ENCODE assay signal across 26 cellular contexts in genomic region chr4:9989918-9990635, GRCh38. TPM values are rescaled to one million over a fixed set of nuclear protein-coding genes. Genes with fewer than 3 reads are reported as not detected.
A peak's percentile ranks its signal among the peaks of the same experiment; 100 is the strongest.
DNase-seq lines count a peak whose midpoint lies in the region; ATAC-seq and TF ChIP-seq lines count a peak whose summit lies in the region.
"Had no signal": no experiment of that assay in that cellular context is flagged by ENCODE, and none has a peak within 500 bp of the region (broad histone marks: within the 10 kb centered on the region; RNA-seq: fewer than 3 reads in every experiment).

No MANE protein-coding gene starts in this region.

- WGBS in endodermal cell (ENCODE audit: insufficient coverage in 1 of 2, insufficient read length in 1 of 2), 2 experiments = 93 to 98% methylated on average over 5 to 10 of the region's 10 CpGs
- WGBS in right lobe of liver (ENCODE audit: insufficient coverage, low coverage, low lambda C conversion rate, missing lambda C conversion rate) = 77% methylated on average over 10 of the region's 10 CpGs

- intact Hi-C loops in right lobe of liver (cut with DNase I) = no loop called here

- H3K9me3 ChIP-seq in endodermal cell (ENCODE audit: control insufficient read depth, low read length) (no peaks in the 10 kb centered on the region), right lobe of liver (no peaks in the 10 kb centered on the region)

- no peak overlapping the region for H3K27ac Mint-ChIP-seq in endodermal cell
- no peak overlapping the region for H3K27ac Mint-ChIP-seq in activated naive CD8-positive, alpha-beta T cell treated with anti-CD3 and anti-CD28 coated beads, Interleukin-2, amount 50 U/mL, for 24 hours
- H3K27ac Mint-ChIP-seq in T-helper 2 cell treated with Interferon-gamma antibody and Interleukin-4, amounts not matched to agents 5 μg/mL and 100 μg/mL, for 36 hours = no peak overlapping the region
- H3K27ac Mint-ChIP-seq: activated CD4-positive, alpha-beta T cell treated with anti-CD3 and anti-CD28 coated beads, Interleukin-2, amount 10 ng/mL, durations not matched to agents 24 days and 14 days; CD8-positive, alpha-beta memory T cell; progenitor cell of endocrine pancreas had no signal

- no peaks in the 10 kb centered on the region for H3K36me3 Mint-ChIP-seq in endodermal cell (ENCODE audit: low read depth)
- peaks cover 2% of the 10 kb centered on the region for H3K36me3 Mint-ChIP-seq in activated naive CD8-positive, alpha-beta T cell treated with anti-CD3 and anti-CD28 coated beads, Interleukin-2, amount 50 U/mL, for 24 hours (ENCODE audit: low read depth)
- peaks cover 4% of the 10 kb centered on the region for H3K36me3 Mint-ChIP-seq in T-helper 2 cell treated with Interferon-gamma antibody and Interleukin-4, amounts not matched to agents 5 μg/mL and 100 μg/mL, for 36 hours (ENCODE audit: low read depth)

- peak; percentile 34 for DNase-seq in SIG-M5 treated with dmso at 0.1 percent for 504 hours (lab: John Stamatoyannopoulos, UW; ENCODE audit: unreplicated experiment)
- DNase-seq in SIG-M5 (lab: John Stamatoyannopoulos, UW) = no peak
- DNase-seq in endodermal cell = peak; percentile 20
- no peak for DNase-seq in right lobe of liver
- DNase-seq in T-helper 1 cell = no peak
- no peak for DNase-seq in activated CD4-positive, alpha-beta T cell treated with anti-CD3 and anti-CD28 coated beads for 48 hours
- DNase-seq in activated naive CD8-positive, alpha-beta T cell treated with anti-CD3 and anti-CD28 coated beads, Interleukin-2, amount 50 U/mL, for 24 hours = no peak
- DNase-seq in T-helper 2 cell treated with Interferon-gamma antibody and Interleukin-4, amounts not matched to agents 5 μg/mL and 100 μg/mL, for 36 hours (ENCODE audit: low spot score) = no peak
- DNase-seq: activated CD4-positive, alpha-beta T cell treated with anti-CD3 and anti-CD28 coated beads, Interleukin-2, amount 10 ng/mL, durations not matched to agents 24 days and 14 days; activated gamma-delta T cell; activated T-cell treated with anti-CD3 and anti-CD28 coated beads, Interleukin-2, amount 50 U/mL, for 1 hour; AML-193; CD8-positive, alpha-beta memory T cell; Karpas-422; mesendoderm; NCI-H1092; NCI-H1694 treated with DMSO at 0.1 percent for 48 hours; stimulated activated CD4-positive, alpha-beta T cell treated with anti-CD3 and anti-CD28 coated beads, Interleukin-15, amount 100 ng/mL, for 24 hours; stimulated activated naive CD4-positive, alpha-beta T cell treated with Interleukin-2 at 50 U/mL for 16 hours; T-helper 9 cell; WERI-Rb-1 had no signal

- H3K4me1 ChIP-seq in endodermal cell (ENCODE audit: control insufficient read depth, insufficient read depth, low read length) = no peaks in the 10 kb centered on the region
- H3K4me1 ChIP-seq in right lobe of liver = no peaks in the 10 kb centered on the region

- H3K27me3 Mint-ChIP-seq in endodermal cell (ENCODE audit: insufficient read depth) = peaks cover 15% of the 10 kb centered on the region
- no peaks in the 10 kb centered on the region for H3K27me3 Mint-ChIP-seq in activated naive CD8-positive, alpha-beta T cell treated with anti-CD3 and anti-CD28 coated beads, Interleukin-2, amount 50 U/mL, for 24 hours
- no peaks in the 10 kb centered on the region for H3K27me3 Mint-ChIP-seq in T-helper 2 cell treated with Interferon-gamma antibody and Interleukin-4, amounts not matched to agents 5 μg/mL and 100 μg/mL, for 36 hours (ENCODE audit: low read depth)
- H3K27me3 Mint-ChIP-seq: activated CD4-positive, alpha-beta T cell treated with anti-CD3 and anti-CD28 coated beads, Interleukin-2, amount 10 ng/mL, durations not matched to agents 24 days and 14 days; CD8-positive, alpha-beta memory T cell; central memory CD8-positive, alpha-beta T cell; dendritic cell treated with granulocyte-macrophage colony-stimulating factor and Interleukin-4, amounts not matched to agents 40 ng/mL and 50 ng/mL, for 4 days; progenitor cell of endocrine pancreas had no signal

- TF ChIP-seq POLR2A in right lobe of liver (IDR thresholded peaks at IDR 0.05) = no peak

- H3K9ac ChIP-seq in endodermal cell (ENCODE audit: extremely low read depth, low read length, poor library complexity, severe bottlenecking) = no peak overlapping the region

- H3K4me3 Mint-ChIP-seq in endodermal cell = no peak overlapping the region
- H3K4me3 Mint-ChIP-seq in activated naive CD8-positive, alpha-beta T cell treated with anti-CD3 and anti-CD28 coated beads, Interleukin-2, amount 50 U/mL, for 24 hours = no peak overlapping the region
- no peak overlapping the region for H3K4me3 Mint-ChIP-seq in T-helper 2 cell treated with Interferon-gamma antibody and Interleukin-4, amounts not matched to agents 5 μg/mL and 100 μg/mL, for 36 hours
- H3K4me3 Mint-ChIP-seq: activated CD4-positive, alpha-beta T cell treated with anti-CD3 and anti-CD28 coated beads, Interleukin-2, amount 10 ng/mL, durations not matched to agents 24 days and 14 days; CD8-positive, alpha-beta memory T cell; central memory CD8-positive, alpha-beta T cell; dendritic cell treated with granulocyte-macrophage colony-stimulating factor and Interleukin-4, amounts not matched to agents 40 ng/mL and 50 ng/mL, for 4 days had no signal

- TF ChIP-seq CTCF in endodermal cell (conservative IDR thresholded peaks at IDR 0.05) (no peak), right lobe of liver (IDR thresholded peaks at IDR 0.05) (no peak)

- no peak overlapping the region for H3K27ac ChIP-seq in endodermal cell (ENCODE audit: low read depth, low read length)
- H3K27ac ChIP-seq in right lobe of liver = no peak overlapping the region
- H3K27ac ChIP-seq: hepatocyte, HL-60, WERI-Rb-1 had no signal

- peak; percentile 31 to 48 (median 37) for ATAC-seq in right lobe of liver
- no peak for ATAC-seq in activated naive CD8-positive, alpha-beta T cell treated with anti-CD3 and anti-CD28 coated beads, Interleukin-2, amount 50 U/mL, for 24 hours

- no peak overlapping the region for H3K4me3 ChIP-seq in endodermal cell (ENCODE audit: low read length)
- H3K4me3 ChIP-seq in right lobe of liver = no peak overlapping the region
- H3K4me3 ChIP-seq: hepatocyte had no signal

- H3K36me3 ChIP-seq in endodermal cell (ENCODE audit: control insufficient read depth, insufficient read depth, low read length) = no peaks in the 10 kb centered on the region
- H3K36me3 ChIP-seq in right lobe of liver = peaks cover 0 to 8% (median 0%) of the 10 kb centered on the region in 4 donors
- H3K36me3 ChIP-seq: WERI-Rb-1 had no signal

- H3K27me3 ChIP-seq in endodermal cell (ENCODE audit: control insufficient read depth, insufficient read depth, low read length, poor library complexity, severe bottlenecking) (peaks cover 26% of the 10 kb centered on the region), right lobe of liver (no peaks in the 10 kb centered on the region)
- H3K27me3 ChIP-seq: hepatocyte had no signal

- H3K4me1 Mint-ChIP-seq in endodermal cell = no peaks in the 10 kb centered on the region
- H3K4me1 Mint-ChIP-seq in activated naive CD8-positive, alpha-beta T cell treated with anti-CD3 and anti-CD28 coated beads, Interleukin-2, amount 50 U/mL, for 24 hours = peaks cover 14% of the 10 kb centered on the region
- peaks cover 14% of the 10 kb centered on the region for H3K4me1 Mint-ChIP-seq in T-helper 2 cell treated with Interferon-gamma antibody and Interleukin-4, amounts not matched to agents 5 μg/mL and 100 μg/mL, for 36 hours (ENCODE audit: low read depth)
- H3K4me1 Mint-ChIP-seq: central memory CD8-positive, alpha-beta T cell had no signal

- no peaks in the 10 kb centered on the region for H3K9me3 Mint-ChIP-seq in endodermal cell
- no peaks in the 10 kb centered on the region for H3K9me3 Mint-ChIP-seq in activated naive CD8-positive, alpha-beta T cell treated with anti-CD3 and anti-CD28 coated beads, Interleukin-2, amount 50 U/mL, for 24 hours
- H3K9me3 Mint-ChIP-seq in T-helper 2 cell treated with Interferon-gamma antibody and Interleukin-4, amounts not matched to agents 5 μg/mL and 100 μg/mL, for 36 hours = peaks cover 6% of the 10 kb centered on the region
- H3K9me3 Mint-ChIP-seq: CD8-positive, alpha-beta memory T cell; central memory CD8-positive, alpha-beta T cell; dendritic cell treated with granulocyte-macrophage colony-stimulating factor and Interleukin-4, amounts not matched to agents 40 ng/mL and 50 ng/mL, for 4 days had no signal

RNA-seq across cellular contexts. Expression of gene SLC2A9, which starts 31.2 kb away (rescaled TPM):
- total RNA-seq in endodermal cell (1 to 10 TPM in 1 of 2 donors, under 1 TPM in 1; 0.95 to 1.9 TPM), right lobe of liver (10 to 100 TPM; 16.1 to 25.0 (median 19.8) TPM)
- not detected for polyA plus RNA-seq in endodermal cell (2013, experiment 1 of 2)
- not detected for polyA plus RNA-seq in endodermal cell (2013, experiment 2 of 2)

Comparison
In these comparisons a context has a peak if more than half of its experiments do, and no peak if none do; other contexts are left out.
1. DNase-seq: peak in SIG-M5 treated with dmso at 0.1 percent for 504 hours (single experiment) and endodermal cell (single experiment); none in SIG-M5 (single experiment), right lobe of liver (0 of 3), T-helper 1 cell (0 of 5), activated CD4-positive, alpha-beta T cell treated with anti-CD3 and anti-CD28 coated beads for 48 hours (single experiment), activated naive CD8-positive, alpha-beta T cell treated with anti-CD3 and anti-CD28 coated beads, Interleukin-2, amount 50 U/mL, for 24 hours (single experiment) and T-helper 2 cell treated with Interferon-gamma antibody and Interleukin-4, amounts not matched to agents 5 μg/mL and 100 μg/mL, for 36 hours (single experiment).
2. RNA of gene SLC2A9, which starts 31.2 kb away (total RNA-seq): 16.1 to 25.0 TPM in right lobe of liver; 0.95 to 1.9 TPM in endodermal cell; every median in the first group is over 4 times any median in the second.